In the genomic region with DNA sequence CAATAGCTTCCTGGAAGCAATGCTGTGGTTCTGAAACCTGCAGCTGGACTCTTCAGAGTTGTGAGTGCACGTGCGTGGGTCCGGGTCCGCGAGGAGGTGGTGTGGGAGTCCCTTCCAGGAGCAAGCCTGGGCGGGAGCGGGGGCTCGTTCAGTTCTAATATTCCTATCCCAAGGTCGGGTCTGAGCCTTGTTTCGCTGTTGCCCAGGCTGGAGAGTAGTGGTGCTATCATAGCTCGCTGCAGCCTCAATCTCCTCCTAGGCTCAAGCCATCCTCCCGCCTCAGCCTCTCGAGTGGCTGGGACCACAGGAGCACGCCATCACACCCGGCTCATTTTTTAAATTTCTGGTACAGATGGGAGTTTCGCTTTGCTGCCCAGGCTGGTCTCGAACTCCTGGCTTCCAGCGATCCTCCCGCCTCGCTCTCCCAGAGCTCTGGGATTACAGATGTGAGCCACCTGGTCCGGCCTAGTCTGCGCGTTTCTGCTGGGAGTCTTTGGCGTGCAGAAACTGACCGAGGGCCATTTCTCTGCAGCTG, we compare ENCODE assay signal across 8 cellular contexts. TPM values are rescaled to one million over a fixed set of nuclear protein-coding genes. Genes with fewer than 3 reads are reported as not detected.
DNase-seq lines count a peak whose midpoint lies in the region; ATAC-seq lines count a peak whose summit lies in the region.

No MANE protein-coding gene starts in this region.

- H3K4me1 Mint-ChIP-seq in activated T-helper 17 cell treated with anti-CD3 and anti-CD28 coated beads, Interleukin-2, amount 50 U/mL, for 72 hours, result peaks cover 3% of the 10 kb centered on the region

- H3K9me3 ChIP-seq in iPS-18a (ENCODE audit: control insufficient read depth, low read depth, low read length) (no peaks in the 10 kb centered on the region), stomach smooth muscle (ENCODE audit: control insufficient read depth in 2 of 2, low read length in 2 of 2) (no peaks in the 10 kb centered on the region)

- peak overlapping the region; percentile 93 for H3K4me3 Mint-ChIP-seq in activated T-helper 17 cell treated with anti-CD3 and anti-CD28 coated beads, Interleukin-2, amount 50 U/mL, for 72 hours

- peaks cover 43% of the 10 kb centered on the region for H3K36me3 Mint-ChIP-seq in activated T-helper 17 cell treated with anti-CD3 and anti-CD28 coated beads, Interleukin-2, amount 50 U/mL, for 72 hours (ENCODE audit: low read depth)

- H3K4me3 ChIP-seq in iPS-18a (ENCODE audit: low read length) (peak overlapping the region; percentile 85), stomach smooth muscle (ENCODE audit: low read length in 2 of 2) (peak overlapping the region; percentile 63 to 91)

- peak overlapping the region; percentile 82 for H3K9ac ChIP-seq in iPS-18a (ENCODE audit: low read length)
- H3K9ac ChIP-seq in stomach smooth muscle (ENCODE audit: low read length in 2 of 2), result peak overlapping the region; percentile 83 to 93

- peak; percentile 9 for ATAC-seq in activated T-helper 17 cell treated with anti-CD3 and anti-CD28 coated beads, Interleukin-2, amount 50 U/mL, for 72 hours (replicated peaks)
- ATAC-seq in GM18873 (IDR thresholded peaks at IDR 0.05; ENCODE audit: low FRiP score, unreplicated experiment) (no peak), HG02642 (IDR thresholded peaks at IDR 0.05; ENCODE audit: poor library complexity, unreplicated experiment) (no peak), GM21529 (IDR thresholded peaks at IDR 0.05; ENCODE audit: unreplicated experiment) (no peak)

- peak overlapping the region; percentile 97 for H3K27ac Mint-ChIP-seq in activated T-helper 17 cell treated with anti-CD3 and anti-CD28 coated beads, Interleukin-2, amount 50 U/mL, for 72 hours

- H3K4me1 ChIP-seq in iPS-18a (ENCODE audit: control insufficient read depth, low read depth, low read length) (no peaks in the 10 kb centered on the region), stomach smooth muscle (ENCODE audit: control insufficient read depth, insufficient read depth, low read length) (peaks cover 20% of the 10 kb centered on the region)

- peaks cover 4% of the 10 kb centered on the region for H3K27me3 ChIP-seq in iPS-18a (ENCODE audit: control insufficient read depth, insufficient read depth, low read length)
- peaks cover 0 to 4% of the 10 kb centered on the region in 2 donors for H3K27me3 ChIP-seq in stomach smooth muscle (ENCODE audit: control insufficient read depth in 1 of 2, insufficient read depth in 2 of 2, low read length in 2 of 2)

- peaks cover 11% of the 10 kb centered on the region for H3K27me3 Mint-ChIP-seq in activated T-helper 17 cell treated with anti-CD3 and anti-CD28 coated beads, Interleukin-2, amount 50 U/mL, for 72 hours

- no peak overlapping the region for H3K27ac ChIP-seq in iPS-18a (ENCODE audit: low read length)
- H3K27ac ChIP-seq in stomach smooth muscle (ENCODE audit: low read length), result peak overlapping the region; percentile 86

- peaks cover 10% of the 10 kb centered on the region for H3K9me3 Mint-ChIP-seq in activated T-helper 17 cell treated with anti-CD3 and anti-CD28 coated beads, Interleukin-2, amount 50 U/mL, for 72 hours

- DNase-seq in NCI-H82 (lab: John Stamatoyannopoulos, UW), result peak; percentile 41
- no peak for DNase-seq in NCI-H82 treated with DMSO at 0.1 percent for 48 hours (lab: John Stamatoyannopoulos, UW; ENCODE audit: unreplicated experiment)

- H3K36me3 ChIP-seq in iPS-18a (ENCODE audit: control insufficient read depth, low read depth, low read length) (peaks cover 10% of the 10 kb centered on the region), stomach smooth muscle (ENCODE audit: control insufficient read depth in 2 of 2, insufficient read depth in 2 of 2, low read length in 2 of 2) (no peaks in the 10 kb centered on the region)

RNA-seq across cellular contexts. Expression of gene ZFP82, which starts 0.6 kb away (rescaled TPM):
- 1 to 10 TPM; 3.8 to 7.4 TPM for total RNA-seq in activated T-helper 17 cell treated with anti-CD3 and anti-CD28 coated beads, Interleukin-2, amount 50 U/mL, for 72 hours

RNA-seq across cellular contexts. Expression of gene ZFP14, which starts 38.8 kb away (rescaled TPM):
- 1 to 10 TPM; 1.8 to 2.0 TPM for total RNA-seq in activated T-helper 17 cell treated with anti-CD3 and anti-CD28 coated beads, Interleukin-2, amount 50 U/mL, for 72 hours
